In genomic region chr10:26621889-26622681, GRCh38 we compare ENCODE assay signal across 1 cellular context.
TF ChIP-seq lines count a peak whose summit lies in the region.

No MANE protein-coding gene starts in this region.

TF ChIP-seq in HCT116, 20 proteins besides CTCF, POLR2A, EP300 and RAD21 (continued from another document):
- TF ChIP-seq REST (IDR thresholded peaks at IDR 0.05; ENCODE audit: low read depth): no peak
- TF ChIP-seq YY1 (IDR thresholded peaks at IDR 0.05; ENCODE audit: extremely low read depth, insufficient replicate concordance, low read depth, low read length): no peak
- no peak for TF ChIP-seq SP1 (IDR thresholded peaks at IDR 0.05; ENCODE audit: low read depth)
- TF ChIP-seq EZH2phosphoT487 (IDR thresholded peaks at IDR 0.05; ENCODE audit: borderline replicate concordance): no peak
